18 cellular contexts compared by ENCODE assay signal in genomic region chr18:75500510-75500909, GRCh38.
"Had no signal": no experiment of that assay in that cellular context is flagged by ENCODE, and none has a peak within 500 bp of the region (broad histone marks: within the 10 kb centered on the region; RNA-seq: fewer than 3 reads in every experiment).

No MANE protein-coding gene starts in this region.

- H3K36me3 ChIP-seq: gastroesophageal sphincter, heart left ventricle, right lobe of liver, thoracic aorta had no signal

- H3K27ac ChIP-seq: gastroesophageal sphincter, heart left ventricle, parathyroid adenoma, right lobe of liver, thoracic aorta had no signal

- DNase-seq: activated naive CD8-positive, alpha-beta T cell treated with anti-CD3 and anti-CD28 coated beads for 36 hours; activated T-cell treated with anti-CD3 and anti-CD28 coated beads, Interleukin-2, amount 50 U/mL, for 24 hours; amniotic stem cell; cerebellar nuclear complex; cortex of kidney; heart left ventricle; left colon; naive B cell; nucleus accumbens; right lobe of liver; stimulated activated CD4-positive, alpha-beta T cell treated with anti-CD3 and anti-CD28 coated beads, Interleukin-4, amount 100 ng/mL, for 1 hour; stimulated activated naive CD4-positive, alpha-beta T cell treated with Interleukin-2 at 50 U/mL for 16 hours; T1000 had no signal

- H3K9me3 ChIP-seq: gastroesophageal sphincter, heart left ventricle, right lobe of liver, thoracic aorta had no signal

- H3K4me1 ChIP-seq: gastroesophageal sphincter, heart left ventricle, parathyroid adenoma, right lobe of liver had no signal

- H3K79me2 ChIP-seq: parathyroid adenoma had no signal

- H3K27me3 ChIP-seq: gastroesophageal sphincter, right lobe of liver had no signal

- H2AFZ ChIP-seq: parathyroid adenoma had no signal

- ATAC-seq: activated T-helper 17 cell treated with anti-CD3 and anti-CD28 coated beads, Interleukin-2, amount 50 U/mL, for 72 hours; gastroesophageal sphincter; heart left ventricle; left colon; right lobe of liver; WTC11 had no signal

- H3K4me3 ChIP-seq: gastroesophageal sphincter, heart left ventricle, right lobe of liver, thoracic aorta had no signal
